Comparison of ENCODE assay signal across 1 cellular context in the genomic region with DNA sequence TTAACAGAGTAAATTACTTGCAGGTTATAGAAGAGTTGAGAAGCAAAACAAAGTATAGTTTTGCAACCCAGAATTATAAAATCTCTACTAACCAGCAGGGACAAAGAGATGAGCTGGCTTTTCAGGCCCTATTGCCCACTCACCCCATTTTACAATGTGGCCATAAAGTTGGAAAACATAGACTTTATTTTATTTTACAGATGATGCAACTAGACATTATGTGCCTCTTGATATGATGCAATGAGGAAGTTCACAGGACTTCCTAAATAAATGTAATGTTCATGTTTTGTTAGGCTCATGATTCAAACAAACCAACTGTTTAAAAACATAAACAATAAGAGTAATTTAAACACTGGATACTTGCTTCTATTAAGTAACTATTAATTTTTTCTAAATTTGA.
TF ChIP-seq lines count a peak whose summit lies in the region.

No MANE protein-coding gene starts in this region.

TF ChIP-seq in WTC11, 78 proteins besides CTCF, POLR2A, EP300 and RAD21 (continued from another document):
- TF ChIP-seq TCF7 (CRISPR knock-in tag; IDR thresholded peaks at IDR 0.05; ENCODE audit: low read depth), result no peak
- TF ChIP-seq TP53 (CRISPR knock-in tag; IDR thresholded peaks at IDR 0.05), result no peak
- no peak for TF ChIP-seq FOXJ3 (CRISPR knock-in tag; IDR thresholded peaks at IDR 0.05; ENCODE audit: borderline replicate concordance)
- TF ChIP-seq, protein P1, sequence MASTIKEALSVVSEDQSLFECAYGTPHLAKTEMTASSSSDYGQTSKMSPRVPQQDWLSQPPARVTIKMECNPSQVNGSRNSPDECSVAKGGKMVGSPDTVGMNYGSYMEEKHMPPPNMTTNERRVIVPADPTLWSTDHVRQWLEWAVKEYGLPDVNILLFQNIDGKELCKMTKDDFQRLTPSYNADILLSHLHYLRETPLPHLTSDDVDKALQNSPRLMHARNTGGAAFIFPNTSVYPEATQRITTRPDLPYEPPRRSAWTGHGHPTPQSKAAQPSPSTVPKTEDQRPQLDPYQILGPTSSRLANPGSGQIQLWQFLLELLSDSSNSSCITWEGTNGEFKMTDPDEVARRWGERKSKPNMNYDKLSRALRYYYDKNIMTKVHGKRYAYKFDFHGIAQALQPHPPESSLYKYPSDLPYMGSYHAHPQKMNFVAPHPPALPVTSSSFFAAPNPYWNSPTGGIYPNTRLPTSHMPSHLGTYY (CRISPR knock-in tag; IDR thresholded peaks at IDR 0.05), result no peak
- no peak for TF ChIP-seq CREB1 (CRISPR knock-in tag; IDR thresholded peaks at IDR 0.05)
